Comparison of ENCODE assay signal across 11 cellular contexts in genomic region chr20:32332614-32333013, GRCh38. TPM values are rescaled to one million over a fixed set of nuclear protein-coding genes. Genes with fewer than 3 reads are reported as not detected.
DNase-seq lines count a peak whose midpoint lies in the region; ATAC-seq lines count a peak whose summit lies in the region.
"Had no signal": no experiment of that assay in that cellular context is flagged by ENCODE, and none has a peak within 500 bp of the region (broad histone marks: within the 10 kb centered on the region; RNA-seq: fewer than 3 reads in every experiment).

No MANE protein-coding gene starts in this region.

- H3K4me3 Mint-ChIP-seq in activated CD8-positive, alpha-beta memory T cell treated with anti-CD3 and anti-CD28 coated beads, Interleukin-2, amount 10 ng/mL, durations not matched to agents 7 days and 5 days: peak overlapping the region; percentile 64
- no peak overlapping the region for H3K4me3 Mint-ChIP-seq in central memory CD8-positive, alpha-beta T cell

- H3K4me1 Mint-ChIP-seq in activated CD8-positive, alpha-beta memory T cell treated with anti-CD3 and anti-CD28 coated beads, Interleukin-2, amount 10 ng/mL, durations not matched to agents 7 days and 5 days: peaks cover 62% of the 10 kb centered on the region
- peaks cover 33% of the 10 kb centered on the region for H3K4me1 Mint-ChIP-seq in central memory CD8-positive, alpha-beta T cell

- no peak for ATAC-seq in activated CD8-positive, alpha-beta memory T cell treated with anti-CD3 and anti-CD28 coated beads, Interleukin-2, amount 10 ng/mL, durations not matched to agents 7 days and 5 days
- no peak for ATAC-seq in central memory CD8-positive, alpha-beta T cell (replicated peaks; ENCODE audit: extremely low read depth, poor library complexity, severe bottlenecking)
- no peak for ATAC-seq in HG02938 (IDR thresholded peaks at IDR 0.05; ENCODE audit: unreplicated experiment)

- DNase-seq in activated CD8-positive, alpha-beta memory T cell treated with anti-CD3 and anti-CD28 coated beads, Interleukin-2, amount 10 ng/mL, durations not matched to agents 7 days and 5 days: peak; percentile 48
- no peak for DNase-seq in activated CD8-positive, alpha-beta memory T cell treated with anti-CD3 and anti-CD28 coated beads, Interleukin-2, amount 50 U/mL, for 4 hours
- DNase-seq in HT1080 (ENCODE audit: low read depth): peak; percentile 43
- no peak for DNase-seq in central memory CD8-positive, alpha-beta T cell (ENCODE audit: low spot score in 2 of 2)
- DNase-seq in stimulated activated CD8-positive, alpha-beta memory T cell treated with anti-CD3 and anti-CD28 coated beads, Interleukin-4, amount 100 ng/mL, for 48 hours: peak; percentile 42
- DNase-seq in NCI-H524 (lab: John Stamatoyannopoulos, UW): no peak
- DNase-seq in GF-D8 (lab: John Stamatoyannopoulos, UW): no peak
- DNase-seq: Kasumi-1, T1000, testis had no signal

- peaks cover 38% of the 10 kb centered on the region for H3K36me3 Mint-ChIP-seq in activated CD8-positive, alpha-beta memory T cell treated with anti-CD3 and anti-CD28 coated beads, Interleukin-2, amount 10 ng/mL, durations not matched to agents 7 days and 5 days
- peaks cover 7% of the 10 kb centered on the region for H3K36me3 Mint-ChIP-seq in central memory CD8-positive, alpha-beta T cell (ENCODE audit: insufficient read depth)

- no peaks in the 10 kb centered on the region for H3K9me3 Mint-ChIP-seq in activated CD8-positive, alpha-beta memory T cell treated with anti-CD3 and anti-CD28 coated beads, Interleukin-2, amount 10 ng/mL, durations not matched to agents 7 days and 5 days (ENCODE audit: low read depth)
- no peaks in the 10 kb centered on the region for H3K9me3 Mint-ChIP-seq in central memory CD8-positive, alpha-beta T cell

- H3K27me3 Mint-ChIP-seq in activated CD8-positive, alpha-beta memory T cell treated with anti-CD3 and anti-CD28 coated beads, Interleukin-2, amount 10 ng/mL, durations not matched to agents 7 days and 5 days: no peaks in the 10 kb centered on the region
- no peaks in the 10 kb centered on the region for H3K27me3 Mint-ChIP-seq in central memory CD8-positive, alpha-beta T cell

- peak overlapping the region; percentile 99 for H3K27ac Mint-ChIP-seq in activated CD8-positive, alpha-beta memory T cell treated with anti-CD3 and anti-CD28 coated beads, Interleukin-2, amount 10 ng/mL, durations not matched to agents 7 days and 5 days
- peak overlapping the region; percentile 86 for H3K27ac Mint-ChIP-seq in central memory CD8-positive, alpha-beta T cell (ENCODE audit: low read depth)

- CTCF ChIA-PET in activated CD8-positive, alpha-beta memory T cell treated with anti-CD3 and anti-CD28 coated beads, Interleukin-2, amount 10 ng/mL, durations not matched to agents 7 days and 5 days (lab: Charles Lee): interaction anchor here (0.8 to 2.2 kb wide), 7 partner anchors 13 to 83 kb away, joined by 3 to 6 read pairs (median 3); partner anchors contain the start of gene ASXL1

RNA-seq across cellular contexts. Expression of gene ASXL1, which starts 25.5 kb away (rescaled TPM):
- total RNA-seq in activated CD8-positive, alpha-beta memory T cell treated with anti-CD3 and anti-CD28 coated beads, Interleukin-2, amount 10 ng/mL, durations not matched to agents 7 days and 5 days: 100 to 1,000 TPM; 134 to 135 TPM
- 31.8 and 38.8 TPM in 2 replicates for total RNA-seq in HT1080 (2014; rRNA removed; shearing (Covaris generic))
- 23.8 and 26.9 TPM in 2 replicates for polyA plus RNA-seq in HT1080 (2015; cell fraction: cytosol; rRNA removed)
- 193 and 221 TPM in 2 replicates for polyA plus RNA-seq in HT1080 (2015; cell fraction: nucleus; rRNA removed)

RNA-seq across cellular contexts. Expression of gene KIF3B, which starts 55.2 kb away (rescaled TPM):
- total RNA-seq in activated CD8-positive, alpha-beta memory T cell treated with anti-CD3 and anti-CD28 coated beads, Interleukin-2, amount 10 ng/mL, durations not matched to agents 7 days and 5 days: 10 to 100 TPM; 19.9 to 26.0 TPM
- 15.1 and 17.1 TPM in 2 replicates for total RNA-seq in HT1080 (2014; rRNA removed; shearing (Covaris generic))
- polyA plus RNA-seq in HT1080 (2015; cell fraction: cytosol; rRNA removed): 20.1 and 27.1 TPM in 2 replicates
- polyA plus RNA-seq in HT1080 (2015; cell fraction: nucleus; rRNA removed): 12.1 and 12.4 TPM in 2 replicates

Comparison
In these comparisons a context has a peak if more than half of its experiments do, and no peak if none do; other contexts are left out.
1. DNase-seq: peak in activated CD8-positive, alpha-beta memory T cell treated with anti-CD3 and anti-CD28 coated beads, Interleukin-2, amount 10 ng/mL, durations not matched to agents 7 days and 5 days (single experiment), HT1080 (single experiment) and stimulated activated CD8-positive, alpha-beta memory T cell treated with anti-CD3 and anti-CD28 coated beads, Interleukin-4, amount 100 ng/mL, for 48 hours (single experiment); none in activated CD8-positive, alpha-beta memory T cell treated with anti-CD3 and anti-CD28 coated beads, Interleukin-2, amount 50 U/mL, for 4 hours (single experiment), central memory CD8-positive, alpha-beta T cell (0 of 2), NCI-H524 (0 of 2) and GF-D8 (single experiment).